ENCODE assay signal across 25 cellular contexts in genomic region chrX:27842867-27843266, GRCh38. TPM values are rescaled to one million over a fixed set of nuclear protein-coding genes. Genes with fewer than 3 reads are reported as not detected.
A peak's percentile ranks its signal among the peaks of the same experiment; 100 is the strongest.
DNase-seq lines count a peak whose midpoint lies in the region; ATAC-seq, FAIRE-seq and TF ChIP-seq lines count a peak whose summit lies in the region.
"Had no signal": no experiment of that assay in that cellular context is flagged by ENCODE, and none has a peak within 500 bp of the region (broad histone marks: within the 10 kb centered on the region; RNA-seq: fewer than 3 reads in every experiment).

No MANE protein-coding gene starts in this region.

- H3K9me3 ChIP-seq in HepG2 (ENCODE audit: low read length) (no peaks in the 10 kb centered on the region), right lobe of liver (no peaks in the 10 kb centered on the region), K562 (replicated peaks; ENCODE audit: control insufficient read depth, insufficient read depth, low read depth, low read length) (no peaks in the 10 kb centered on the region), kidney (ENCODE audit: control insufficient read depth in 1 of 2, low read length in 2 of 2) (no peaks in the 10 kb centered on the region)
- H3K9me3 ChIP-seq: BE2C; BLaER1 treated with 17β-estradiol and CSF1 and Interleukin-3, amounts not matched to agents 10 nM and 100 nM; HAP-1 had no signal

- no peaks in the 10 kb centered on the region for H3K79me2 ChIP-seq in HepG2 (ENCODE audit: insufficient read depth, low read length)
- no peaks in the 10 kb centered on the region for H3K79me2 ChIP-seq in K562 (ENCODE audit: control insufficient read depth, insufficient read depth, low read length)

- POLR2A ChIA-PET in HepG2 (lab: Yijun Ruan, JAX), result no interaction called here
- POLR2A ChIA-PET in K562 (lab: Yijun Ruan, JAX), result no interaction called here

- H3K36me3 ChIP-seq in HepG2 (replicated peaks in 1 of 2; ENCODE audit: control insufficient read depth in 1 of 2, insufficient read depth in 2 of 2, low read length in 2 of 2), result no peaks in the 10 kb centered on the region
- no peaks in the 10 kb centered on the region for H3K36me3 ChIP-seq in right lobe of liver
- H3K36me3 ChIP-seq in K562 (ENCODE audit: control insufficient read depth, insufficient read depth, low read length), result no peaks in the 10 kb centered on the region
- H3K36me3 ChIP-seq in kidney (ENCODE audit: control insufficient read depth in 1 of 2, insufficient read depth in 2 of 2, low read length in 2 of 2), result no peaks in the 10 kb centered on the region
- H3K36me3 ChIP-seq: BE2C; BLaER1 treated with 17β-estradiol and CSF1 and Interleukin-3, amounts not matched to agents 10 nM and 100 nM; HAP-1 had no signal

- FAIRE-seq in HepG2 (lab: Jason Lieb, UNC), result no peak
- no peak for FAIRE-seq in K562 (lab: Jason Lieb, UNC)
- FAIRE-seq in kidney (lab: Jason Lieb, UNC), result peak; percentile 42
- no peak for FAIRE-seq in urothelium cell line (lab: Jason Lieb, UNC)
- FAIRE-seq: A204.1, GM12878, GM18507, H54 had no signal

- intact Hi-C loops in HepG2 (cut with micrococcal nuclease; ENCODE audit: unreplicated experiment) (no loop called here), right lobe of liver (cut with DNase I) (no loop called here), K562 (cut with micrococcal nuclease) (no loop called here), kidney (cut with DNase I) (no loop called here)

- H3K9ac ChIP-seq in HepG2 (ENCODE audit: insufficient read depth, low read depth, low read length), result no peak overlapping the region
- no peak overlapping the region for H3K9ac ChIP-seq in K562 (ENCODE audit: insufficient read depth in 1 of 2, low read depth in 2 of 2, low read length in 2 of 2)
- no peak overlapping the region for H3K9ac ChIP-seq in kidney (ENCODE audit: low read length in 2 of 2)
- H3K9ac ChIP-seq: BLaER1 treated with 17β-estradiol and CSF1 and Interleukin-3, amounts not matched to agents 10 nM and 100 nM had no signal

- CTCF ChIA-PET in HepG2 (lab: Yijun Ruan, JAX; ENCODE audit: low intra/inter-chr PET ratio, low total read pairs) (no interaction called here), K562 (lab: Yijun Ruan, JAX; ENCODE audit: low intra/inter-chr PET ratio) (no interaction called here)

- TF ChIP-seq EP300 in HepG2 (IDR thresholded peaks at IDR 0.05; ENCODE audit: low read depth in 2 of 2, low read length in 2 of 2) (no peak), HepG2 (CRISPR knock-in tag; IDR thresholded peaks at IDR 0.05; ENCODE audit: borderline replicate concordance) (no peak), K562 (IDR thresholded peaks at IDR 0.05; ENCODE audit: low read length) (no peak)

- no peak for TF ChIP-seq POLR2A in HepG2 (IDR thresholded peaks at IDR 0.05; ENCODE audit: insufficient read depth in 1 of 2, low read depth in 2 of 2, low read length in 2 of 2)
- no peak for TF ChIP-seq POLR2A in right lobe of liver (IDR thresholded peaks at IDR 0.05)
- TF ChIP-seq POLR2A in K562 (conservative IDR thresholded peaks at IDR 0.05), result no peak

- H3K4me1 ChIP-seq in HepG2 (ENCODE audit: insufficient read depth, low read length) (no peaks in the 10 kb centered on the region), right lobe of liver (no peaks in the 10 kb centered on the region), K562 (replicated peaks in 1 of 2; ENCODE audit: control insufficient read depth in 2 of 2, insufficient read depth in 2 of 2, low read length in 2 of 2) (no peaks in the 10 kb centered on the region), kidney (ENCODE audit: control insufficient read depth in 1 of 2, insufficient read depth in 1 of 2, low read depth in 1 of 2, low read length in 2 of 2) (no peaks in the 10 kb centered on the region)
- H3K4me1 ChIP-seq: BE2C; BLaER1 treated with 17β-estradiol and CSF1 and Interleukin-3, amounts not matched to agents 10 nM and 100 nM; HAP-1 had no signal

- H2AFZ ChIP-seq in HepG2 (ENCODE audit: low read length) (no peak overlapping the region), K562 (ENCODE audit: low read depth, low read length) (no peak overlapping the region)
- H2AFZ ChIP-seq: GM23338 had no signal

- no peak for TF ChIP-seq RAD21 in HepG2 (CRISPR knock-in tag; IDR thresholded peaks at IDR 0.05)
- TF ChIP-seq RAD21 in K562 (CRISPR knock-in tag; conservative IDR thresholded peaks at IDR 0.05 in 1 of 2, IDR thresholded peaks at IDR 0.05 in 1 of 2), result no peak

- H3K4me3 ChIP-seq in HepG2 (replicated peaks in 1 of 3; ENCODE audit: insufficient read depth in 1 of 3, low read depth in 2 of 3, low read length in 3 of 3) (no peak overlapping the region), right lobe of liver (no peak overlapping the region), K562 (no peak overlapping the region), kidney (ENCODE audit: low read length in 2 of 2) (no peak overlapping the region)
- H3K4me3 ChIP-seq: BLaER1 treated with 17β-estradiol and CSF1 and Interleukin-3, amounts not matched to agents 10 nM and 100 nM; GM12878; GM23338; HAP-1 had no signal

- BruUV-seq in HepG2 (replicated peaks; lab: Mats Ljungman, UMichigan), result no TSS peak
- BruUV-seq in K562 (replicated peaks; lab: Mats Ljungman, UMichigan), result no TSS peak

- in situ Hi-C loops in HepG2 (cut with HindIII; ENCODE audit: extremely low pct_ligation_motif_present, low pct_unique_long_range_greater_than_20kb) (no loop called here), K562 (cut with MboI) (no loop called here)

- no peak overlapping the region for H3K4me2 ChIP-seq in HepG2 (ENCODE audit: low read depth, low read length)
- no peak overlapping the region for H3K4me2 ChIP-seq in K562 (ENCODE audit: insufficient read depth, low read length)
- H3K4me2 ChIP-seq: BLaER1 treated with 17β-estradiol and CSF1 and Interleukin-3, amounts not matched to agents 10 nM and 100 nM; GM23338 had no signal

- WGBS in HepG2 (ENCODE audit: low lambda C conversion rate), result 0% methylated on average over 4 of the region's 4 CpGs
- WGBS in right lobe of liver (ENCODE audit: insufficient coverage, low coverage, low lambda C conversion rate, missing lambda C conversion rate), result 27% methylated on average over 4 of the region's 4 CpGs
- 0% methylated on average over 4 of the region's 4 CpGs for WGBS in K562 (ENCODE audit: insufficient coverage, low coverage, missing lambda C conversion rate)

- no peak for DNase-seq in HepG2 (ENCODE audit: low spot score)
- no peak for DNase-seq in right lobe of liver
- DNase-seq in K562 (ENCODE audit: extremely low read depth in 1 of 4, low spot score in 3 of 4), result no peak
- DNase-seq in kidney, result no peak
- DNase-seq in urothelium cell line (ENCODE audit: low spot score), result no peak
- DNase-seq: ACHN; AML-193; BE2C; CD4-positive, alpha-beta T cell; CD8-positive, alpha-beta memory T cell; DMS53; DMS79 treated with DMSO at 0.1 percent for 48 hours; GF-D8; HFFc6 had no signal

- H4K20me1 ChIP-seq in HepG2 (ENCODE audit: insufficient read depth, low read length) (no peaks in the 10 kb centered on the region), K562 (replicated peaks; ENCODE audit: control insufficient read depth, insufficient read depth, low read length) (no peaks in the 10 kb centered on the region)

- no peak for ATAC-seq in HepG2
- ATAC-seq in right lobe of liver, result no peak
- no peak for ATAC-seq in K562
- ATAC-seq in HG02970 (IDR thresholded peaks at IDR 0.05; ENCODE audit: low FRiP score, unreplicated experiment), result no peak
- ATAC-seq: GM12878, GM23338 had no signal

- H3K27ac ChIP-seq in HepG2 (ENCODE audit: extremely low read length, insufficient read depth, low read length) (no peak overlapping the region), right lobe of liver (no peak overlapping the region), K562 (ENCODE audit: extremely low read depth, low read depth, low read length) (no peak overlapping the region), kidney (ENCODE audit: low read depth in 2 of 2, low read length in 2 of 2) (no peak overlapping the region)
- H3K27ac ChIP-seq: 22Rv1; BLaER1 treated with 17β-estradiol and CSF1 and Interleukin-3, amounts not matched to agents 10 nM and 100 nM had no signal

- H3K9me1 ChIP-seq in K562 (ENCODE audit: control insufficient read depth, insufficient read depth, low read length), result no peaks in the 10 kb centered on the region

- TF ChIP-seq CTCF in HepG2 (CRISPR knock-in tag; IDR thresholded peaks at IDR 0.05) (no peak), right lobe of liver (IDR thresholded peaks at IDR 0.05) (no peak), K562 (IDR thresholded peaks at IDR 0.05 in 2 of 3, conservative IDR thresholded peaks at IDR 0.05 in 1 of 3; ENCODE audit: insufficient read depth in 2 of 3, low read depth in 1 of 3, low read length in 3 of 3) (no peak), kidney (IDR thresholded peaks at IDR 0.05; ENCODE audit: borderline replicate concordance, extremely low read depth, insufficient read depth) (no peak)

- H3K27me3 ChIP-seq in HepG2 (ENCODE audit: control insufficient read depth in 1 of 2, insufficient read depth in 2 of 2, low read length in 2 of 2) (no peaks in the 10 kb centered on the region), right lobe of liver (no peaks in the 10 kb centered on the region), K562 (ENCODE audit: control insufficient read depth in 2 of 2, insufficient read depth in 2 of 2, low read length in 2 of 2) (no peaks in the 10 kb centered on the region)
- H3K27me3 ChIP-seq: BE2C had no signal

RNA-seq across cellular contexts. Expression of gene MAGEB10, which starts 35.1 kb away (rescaled TPM):
- total RNA-seq in HepG2 (2016; rRNA removed; fragmentation: Illumina TruSeq; extraction: Trizol) (not detected in 2 replicates), right lobe of liver (not detected), K562 (2014; rRNA removed) (0.18 and 0.69 TPM in 2 replicates), K562 (2014; rRNA removed; fragmentation: Illumina TruSeq; extraction: Trizol) (0.73 and 1.1 TPM in 2 replicates), K562 (2015; rRNA removed; fragmentation: Illumina TruSeq; extraction: Trizol) (0.76 and 0.79 TPM in 2 replicates), K562 (2021) (0.47 and 0.55 TPM in 2 replicates), kidney (not detected)
- total RNA-seq in HepG2 (2016; cell fraction: cytosol; rRNA removed; fragmentation: Illumina TruSeq; extraction: Trizol; ENCODE audit: low read depth), result not detected in 2 replicates
- not detected in 2 replicates for total RNA-seq in HepG2 (2016; cell fraction: insoluble cytoplasmic fraction; rRNA removed; fragmentation: Illumina TruSeq; extraction: Trizol)
- total RNA-seq in HepG2 (2016; cell fraction: membrane; rRNA removed; fragmentation: Illumina TruSeq; extraction: Trizol), result not detected in 2 replicates
- not detected in 2 replicates for total RNA-seq in HepG2 (2016; cell fraction: nucleus; rRNA removed; fragmentation: Illumina TruSeq; extraction: Trizol)
- polyA plus RNA-seq in HepG2 (2011; rRNA removed) (not detected in 2 replicates), K562 (2011; rRNA removed) (0.07 TPM in 2 replicates), K562 (2014; fragmentation: Illumina TruSeq; extraction: Trizol) (0.42 and 0.43 TPM in 2 replicates), K562 (2014; fragmentation: Nextera tagmentation; extraction: Ambion mirVana) (under 1 TPM; 0.20 to 0.59 TPM), K562 (2014; rRNA removed) (0.27 and 0.40 TPM in 2 replicates), kidney (ENCODE audit: insufficient read depth, low read depth, low replicate concordance) (not detected)
- polyA plus RNA-seq in HepG2 (2011; cell fraction: cytosol; rRNA removed), result not detected in 2 replicates
- polyA plus RNA-seq in HepG2 (2011; cell fraction: nucleus; rRNA removed), result not detected in 2 replicates
- polyA plus RNA-seq in HepG2 (2012), result not detected in 2 replicates
- polyA plus RNA-seq in HepG2 (2016; cell fraction: cytosol; fragmentation: Illumina TruSeq; extraction: Trizol; ENCODE audit: low read depth), result not detected in 2 replicates
- not detected in 2 replicates for polyA plus RNA-seq in HepG2 (2016; cell fraction: insoluble cytoplasmic fraction; fragmentation: Illumina TruSeq; extraction: Trizol; ENCODE audit: low read depth)
- polyA plus RNA-seq in HepG2 (2016; cell fraction: membrane; fragmentation: Illumina TruSeq; extraction: Trizol; ENCODE audit: low read depth), result not detected in 2 replicates
- not detected in 2 replicates for polyA plus RNA-seq in HepG2 (2016; cell fraction: nucleus; fragmentation: Illumina TruSeq; extraction: Trizol; ENCODE audit: insufficient read depth, low read depth)
- not detected in 2 replicates for polyA minus RNA-seq in HepG2 (2011; rRNA and poly(A)+ RNA removed; ENCODE audit: low replicate concordance)
- polyA minus RNA-seq in HepG2 (2011; cell fraction: cytosol; rRNA and poly(A)+ RNA removed), result not detected in 2 replicates
- not detected in 2 replicates for polyA minus RNA-seq in HepG2 (2011; cell fraction: nucleus; rRNA and poly(A)+ RNA removed)
- total RNA-seq in K562 (2011; cell fraction: chromatin; rRNA removed; ENCODE audit: low replicate concordance), result 0.39 TPM in 1 of 2 replicates, not detected in the other
- total RNA-seq in K562 (2011; cell fraction: nucleolus; rRNA removed), result 0.13 and 0.17 TPM in 2 replicates
- not detected in 2 replicates for total RNA-seq in K562 (2011; cell fraction: nucleoplasm; rRNA removed)
- 0.04 and 0.07 TPM in 2 replicates for polyA plus RNA-seq in K562 (2011; cell fraction: cytosol; rRNA removed)
- polyA plus RNA-seq in K562 (2011; cell fraction: nucleus; rRNA removed), result 0.09 and 0.18 TPM in 2 replicates
- 0.40 and 0.62 TPM in 2 replicates for polyA plus RNA-seq in K562 (2012)
- polyA minus RNA-seq in K562 (2011; rRNA and poly(A)+ RNA removed), result 0.78 and 1.2 TPM in 2 replicates
- not detected in 2 replicates for polyA minus RNA-seq in K562 (2011; cell fraction: cytosol; rRNA and poly(A)+ RNA removed)
- polyA minus RNA-seq in K562 (2011; cell fraction: nucleus; rRNA and poly(A)+ RNA removed), result not detected in 2 replicates
- total RNA-seq: CD4-positive, alpha-beta T cell; CD8-positive, alpha-beta memory T cell; G401; GM12878; GM23338; HFFc6 had no signal
- polyA plus RNA-seq: CD14-positive monocyte; CD8-positive, alpha-beta memory T cell; GM12878; GM23338 had no signal

Comparison
In these comparisons a context has a peak if more than half of its experiments do, and no peak if none do; other contexts are left out.
1. Of the 241 proteins assayed by ChIP-seq in both HepG2 and K562: peak only in HepG2: none; only in K562: none; in both: MAFF and MAFK; in neither: 239.